In genomic region chr12:20415013-20415412, GRCh38 we compare ENCODE assay signal across 17 cellular contexts. TPM values are rescaled to one million over a fixed set of nuclear protein-coding genes. Genes with fewer than 3 reads are reported as not detected.
DNase-seq lines count a peak whose midpoint lies in the region; ATAC-seq, FAIRE-seq and TF ChIP-seq lines count a peak whose summit lies in the region.
"Had no signal": no experiment of that assay in that cellular context is flagged by ENCODE, and none has a peak within 500 bp of the region (broad histone marks: within the 10 kb centered on the region; RNA-seq: fewer than 3 reads in every experiment).

No MANE protein-coding gene starts in this region.

- intact Hi-C loops in endothelial cell of umbilical vein (cut with micrococcal nuclease), result no loop called here
- intact Hi-C loops in CD14-positive monocyte (cut with micrococcal nuclease), result no loop called here

- no peaks in the 10 kb centered on the region for H3K9me1 ChIP-seq in endothelial cell of umbilical vein (replicated peaks; ENCODE audit: control insufficient read depth, extremely low read depth, insufficient read depth, low read length)

- no peaks in the 10 kb centered on the region for H3K36me3 ChIP-seq in endothelial cell of umbilical vein (ENCODE audit: control insufficient read depth in 2 of 2, extremely low read depth in 1 of 2, insufficient read depth in 2 of 2, low read length in 2 of 2)
- H3K36me3 ChIP-seq: ascending aorta had no signal

- CTCF ChIA-PET in endothelial cell of umbilical vein (lab: Charles Lee), result interaction anchor here (1.7 kb wide), 1 partner anchor 134 kb away, joined by 4 read pairs; no protein-coding TSS in a partner anchor

- no peak for TF ChIP-seq CTCF in endothelial cell of umbilical vein (IDR thresholded peaks at IDR 0.05; ENCODE audit: extremely low read depth in 1 of 2, insufficient read depth in 1 of 2, low read depth in 1 of 2, low read length in 2 of 2)
- TF ChIP-seq CTCF in nephron (IDR thresholded peaks at IDR 0.05; ENCODE audit: unreplicated experiment in 3 of 3), result no peak
- TF ChIP-seq CTCF in CD14-positive monocyte (IDR thresholded peaks at IDR 0.05), result no peak

- H3K9ac ChIP-seq in endothelial cell of umbilical vein (replicated peaks; ENCODE audit: extremely low read depth, insufficient read depth, low read length), result no peak overlapping the region

- POLR2A ChIA-PET in endothelial cell of umbilical vein (lab: Charles Lee), result no interaction called here

- H3K4me3 Mint-ChIP-seq in nephron (peak overlapping the region in 2 of 3 experiments; percentile 23 to 32), CD14-positive monocyte (no peak overlapping the region)
- H3K4me3 Mint-ChIP-seq: endodermal cell; stimulated activated naive CD8-positive, alpha-beta T cell treated with anti-CD3 and anti-CD28 coated beads, Interleukin-15, Interleukin-2, amounts not matched to agents 100 ng/mL and 50 ng/mL, for 24 hours had no signal

- no peaks in the 10 kb centered on the region for H3K4me1 ChIP-seq in endothelial cell of umbilical vein (ENCODE audit: control insufficient read depth, extremely low read depth, insufficient read depth, low read length)

- no peak overlapping the region for H3K27ac Mint-ChIP-seq in nephron
- H3K27ac Mint-ChIP-seq in CD14-positive monocyte, result no peak overlapping the region
- H3K27ac Mint-ChIP-seq: endodermal cell; progenitor cell of endocrine pancreas; stimulated activated naive CD8-positive, alpha-beta T cell treated with anti-CD3 and anti-CD28 coated beads, Interleukin-15, Interleukin-2, amounts not matched to agents 100 ng/mL and 50 ng/mL, for 24 hours had no signal

- H3K9me3 ChIP-seq in endothelial cell of umbilical vein (replicated peaks; ENCODE audit: control insufficient read depth, insufficient read depth, low read length), result no peaks in the 10 kb centered on the region
- H3K9me3 ChIP-seq: ascending aorta had no signal

- ATAC-seq in GM21619 (IDR thresholded peaks at IDR 0.05; ENCODE audit: unreplicated experiment), result no peak
- ATAC-seq in HG02623 (IDR thresholded peaks at IDR 0.05; ENCODE audit: unreplicated experiment), result no peak

- H3K36me3 Mint-ChIP-seq in nephron (ENCODE audit: low read depth) (no peaks in the 10 kb centered on the region), CD14-positive monocyte (no peaks in the 10 kb centered on the region)

- BruUV-seq in endothelial cell of umbilical vein (replicated peaks; lab: Mats Ljungman, UMichigan), result no TSS peak

- no peaks in the 10 kb centered on the region for H3K27me3 ChIP-seq in endothelial cell of umbilical vein (ENCODE audit: control insufficient read depth in 2 of 2, insufficient read depth in 2 of 2, low read length in 2 of 2)
- H3K27me3 ChIP-seq: ascending aorta had no signal

- H3K9me3 Mint-ChIP-seq in nephron (no peaks in the 10 kb centered on the region), CD14-positive monocyte (no peaks in the 10 kb centered on the region)
- H3K9me3 Mint-ChIP-seq: endodermal cell; stimulated activated naive CD8-positive, alpha-beta T cell treated with anti-CD3 and anti-CD28 coated beads, Interleukin-15, Interleukin-2, amounts not matched to agents 100 ng/mL and 50 ng/mL, for 24 hours had no signal

- DNase-seq in EL, result peak; percentile 8
- peak; percentile 2 for DNase-seq in NCI-H2171 (lab: John Stamatoyannopoulos, UW)
- peak; percentile 92 for DNase-seq in endothelial cell of umbilical vein (ENCODE audit: low read depth, low spot score)
- no peak for DNase-seq in activated gamma-delta T cell treated with Interleukin-2 at 50 U/mL for 16 hours
- DNase-seq in CD14-positive monocyte (ENCODE audit: low spot score), result no peak
- DNase-seq: activated CD4-positive, alpha-beta T cell treated with anti-CD3 and anti-CD28 coated beads for 4 hours; C1 segment of cervical spinal cord; endodermal cell; NCI-H146; NK-92 treated with Interleukin-12 subunit alpha and Interleukin-12 subunit beta, amount 100 ng/mL, for 24 hours; SW 1271 had no signal

- H3K4me1 Mint-ChIP-seq in nephron (peaks cover 15% of the 10 kb centered on the region), CD14-positive monocyte (peaks cover 2% of the 10 kb centered on the region)

- dilution Hi-C loops in endothelial cell of umbilical vein (cut with MboI; ENCODE audit: extremely low pct_ligation_motif_present, low sequenced_read_pairs), result no loop called here

- H3K4me2 ChIP-seq in endothelial cell of umbilical vein (ENCODE audit: insufficient read depth, low read length), result no peak overlapping the region

- H3K27me3 Mint-ChIP-seq in nephron (ENCODE audit: low read depth), result no peaks in the 10 kb centered on the region
- H3K27me3 Mint-ChIP-seq in CD14-positive monocyte (ENCODE audit: low read depth in 3 of 3), result peaks cover 0 to 2% (median 0%) of the 10 kb centered on the region in 3 donors
- H3K27me3 Mint-ChIP-seq: progenitor cell of endocrine pancreas; stimulated activated naive CD8-positive, alpha-beta T cell treated with anti-CD3 and anti-CD28 coated beads, Interleukin-15, Interleukin-2, amounts not matched to agents 100 ng/mL and 50 ng/mL, for 24 hours had no signal

- TF ChIP-seq POLR2A in endothelial cell of umbilical vein (IDR thresholded peaks at IDR 0.05; ENCODE audit: low read depth, low read length), result no peak

- peaks cover 8% of the 10 kb centered on the region for H4K20me1 ChIP-seq in endothelial cell of umbilical vein (replicated peaks; ENCODE audit: control insufficient read depth, extremely low read depth, insufficient read depth, low read length)

- H3K4me3 ChIP-seq in endothelial cell of umbilical vein (replicated peaks in 1 of 3; ENCODE audit: insufficient read depth in 1 of 3, low read depth in 1 of 3, low read length in 3 of 3), result no peak overlapping the region

- H3K27ac ChIP-seq in endothelial cell of umbilical vein (ENCODE audit: insufficient read depth, low read depth, low read length), result no peak overlapping the region

- no peak for FAIRE-seq in endothelial cell of umbilical vein (lab: Jason Lieb, UNC)

- H2AFZ ChIP-seq in endothelial cell of umbilical vein (ENCODE audit: low read depth, low read length), result no peak overlapping the region

- peaks cover 19% of the 10 kb centered on the region for H3K79me2 ChIP-seq in endothelial cell of umbilical vein (ENCODE audit: control insufficient read depth, insufficient read depth, low read length)

TF ChIP-seq in endothelial cell of umbilical vein, 7 proteins besides CTCF, POLR2A, EP300 and RAD21:
- TF ChIP-seq FOS (IDR thresholded peaks at IDR 0.05; ENCODE audit: borderline replicate concordance, insufficient read depth, low read length) (no peak), MAX (IDR thresholded peaks at IDR 0.05; ENCODE audit: insufficient read depth, insufficient read length) (no peak), JUN (IDR thresholded peaks at IDR 0.05; ENCODE audit: borderline replicate concordance, insufficient read depth, insufficient read length, low read depth) (no peak), POLR2AphosphoS5 (IDR thresholded peaks at IDR 0.05; ENCODE audit: insufficient read depth, low read depth, low read length) (no peak), MYC (IDR thresholded peaks at IDR 0.05; ENCODE audit: low read depth, low read length) (no peak), GATA2 (IDR thresholded peaks at IDR 0.05; ENCODE audit: insufficient read depth, insufficient read length, low read depth, low read length) (no peak), EZH2 (IDR thresholded peaks at IDR 0.05; ENCODE audit: borderline replicate concordance, low read depth, low read length, severe bottlenecking) (no peak)
TF ChIP-seq in endothelial cell of umbilical vein: peak in this region for 0.

RNA-seq across cellular contexts. Expression of gene PDE3A, which starts 46.7 kb away (rescaled TPM):
- total RNA-seq in endothelial cell of umbilical vein, result 25.7 and 27.4 TPM in 2 replicates
- polyA plus RNA-seq in endothelial cell of umbilical vein (12.9 and 14.0 TPM in 2 replicates), CD14-positive monocyte (under 1 TPM in 1 of 2 donors, not detected in 1; 0.10 TPM)
- polyA plus RNA-seq in endothelial cell of umbilical vein (2011; cell fraction: cytosol; rRNA removed), result 8.5 and 9.2 TPM in 2 replicates
- polyA plus RNA-seq in endothelial cell of umbilical vein (2011; cell fraction: nucleus; rRNA removed), result 29.2 and 33.7 TPM in 2 replicates
- polyA plus RNA-seq in endothelial cell of umbilical vein (2012), result 9.4 and 10.2 TPM in 2 replicates
- polyA minus RNA-seq in endothelial cell of umbilical vein, result 75.7 and 87.0 TPM in 2 replicates
- polyA minus RNA-seq in endothelial cell of umbilical vein (2011; cell fraction: cytosol; rRNA and poly(A)+ RNA removed), result 151 TPM
- polyA minus RNA-seq in endothelial cell of umbilical vein (2011; cell fraction: nucleus; rRNA and poly(A)+ RNA removed), result 146 and 150 TPM in 2 replicates

Comparison
In these comparisons a context has a peak if more than half of its experiments do, and no peak if none do; other contexts are left out.
1. DNase-seq: peak in EL (single experiment), NCI-H2171 (single experiment) and endothelial cell of umbilical vein (single experiment); none in activated gamma-delta T cell treated with Interleukin-2 at 50 U/mL for 16 hours (single experiment) and CD14-positive monocyte (single experiment).
2. H3K4me3 Mint-ChIP-seq: peak in nephron (2 of 3); none in CD14-positive monocyte (0 of 2).
3. RNA of gene PDE3A, which starts 46.7 kb away (polyA plus RNA-seq): 8.5 to 33.7 TPM in endothelial cell of umbilical vein; 0.10 TPM in CD14-positive monocyte; every median in the first group is over 4 times any median in the second.